24 cellular contexts compared by ENCODE assay signal in genomic region chr14:81245771-81246170, GRCh38. TPM values are rescaled to one million over a fixed set of nuclear protein-coding genes. Genes with fewer than 3 reads are reported as not detected.
A peak's percentile ranks its signal among the peaks of the same experiment; 100 is the strongest.
DNase-seq lines count a peak whose midpoint lies in the region; TF ChIP-seq lines count a peak whose summit lies in the region.
"Had no signal": no experiment of that assay in that cellular context is flagged by ENCODE, and none has a peak within 500 bp of the region (broad histone marks: within the 10 kb centered on the region; RNA-seq: fewer than 3 reads in every experiment).

No MANE protein-coding gene starts in this region.

- H3K4me3 Mint-ChIP-seq in endodermal cell (no peak overlapping the region), nephron progenitor cell (no peak overlapping the region)
- H3K4me3 Mint-ChIP-seq: CD8-positive, alpha-beta T cell had no signal

- H3K27ac ChIP-seq in endodermal cell (ENCODE audit: low read depth, low read length) = no peak overlapping the region
- H3K27ac ChIP-seq: Peyer's patch, SJCRH30 had no signal

- H3K4me3 ChIP-seq in AG10803 (ENCODE audit: low read length) (no peak overlapping the region), endodermal cell (ENCODE audit: low read length) (no peak overlapping the region)
- H3K4me3 ChIP-seq: GM12878, HAP-1, Peyer's patch, SJCRH30 had no signal

- H3K27me3 Mint-ChIP-seq in endodermal cell (ENCODE audit: insufficient read depth) (no peaks in the 10 kb centered on the region), nephron progenitor cell (ENCODE audit: low read depth, poor library complexity) (peaks cover 7% of the 10 kb centered on the region)

- H3K36me3 Mint-ChIP-seq in endodermal cell (ENCODE audit: low read depth) (peaks cover 6% of the 10 kb centered on the region), nephron progenitor cell (ENCODE audit: low read depth) (peaks cover 20% of the 10 kb centered on the region)
- H3K36me3 Mint-ChIP-seq: CD8-positive, alpha-beta T cell had no signal

- DNase-seq in AG10803 (ENCODE audit: low read depth) (peak; percentile 80), GM03348 (ENCODE audit: low spot score) (peak; percentile 22), RPMI7951 (ENCODE audit: low read depth) (peak; percentile 75), myocyte (ENCODE audit: low read depth) (peak; percentile 31), NCI-H1105 treated with DMSO at 0.1 percent for 48 hours (lab: John Stamatoyannopoulos, UW) (no peak), endodermal cell (no peak), nephron progenitor cell (no peak)
- DNase-seq in NK-92 treated with Interleukin-12 subunit alpha and Interleukin-12 subunit beta, amount 100 ng/mL, for 24 hours (lab: John Stamatoyannopoulos, UW) = no peak
- DNase-seq: C1 segment of cervical spinal cord; Calu3; CD8-positive, alpha-beta T cell; DMS153; GDM1; KG1; NCI-H1694; NCI-H2081; NCI-H2171; NCI-H345; NCI-H524 treated with DMSO at 0.1 percent for 48 hours; NCI-H82; Peyer's patch had no signal

- no peaks in the 10 kb centered on the region for H3K4me1 Mint-ChIP-seq in endodermal cell
- no peaks in the 10 kb centered on the region for H3K4me1 Mint-ChIP-seq in nephron progenitor cell

- H3K27me3 ChIP-seq in endodermal cell (ENCODE audit: control insufficient read depth, insufficient read depth, low read length, poor library complexity, severe bottlenecking) = no peaks in the 10 kb centered on the region
- H3K27me3 ChIP-seq: Peyer's patch, SJCRH30 had no signal

- H3K9ac ChIP-seq in endodermal cell (ENCODE audit: extremely low read depth, low read length, poor library complexity, severe bottlenecking) = no peak overlapping the region

- H3K9me3 Mint-ChIP-seq in endodermal cell = peaks cover 36% of the 10 kb centered on the region
- peaks cover 53% of the 10 kb centered on the region for H3K9me3 Mint-ChIP-seq in nephron progenitor cell

- H3K27ac Mint-ChIP-seq in endodermal cell (no peak overlapping the region), nephron progenitor cell (no peak overlapping the region)
- H3K27ac Mint-ChIP-seq: CD8-positive, alpha-beta T cell had no signal

- H3K9me3 ChIP-seq in endodermal cell (ENCODE audit: control insufficient read depth, low read length) = peaks cover 18% of the 10 kb centered on the region
- H3K9me3 ChIP-seq: HAP-1, Peyer's patch had no signal

- H3K36me3 ChIP-seq in endodermal cell (ENCODE audit: control insufficient read depth, insufficient read depth, low read length) = no peaks in the 10 kb centered on the region
- H3K36me3 ChIP-seq: HAP-1, Peyer's patch, SJCRH30 had no signal

- 67% methylated on average over 1 of the region's 1 CpG; no CpG with 5 or more reads in 1 of the 2 experiments for WGBS in endodermal cell (ENCODE audit: insufficient coverage in 1 of 2, insufficient read length in 1 of 2), 2 experiments

- TF ChIP-seq CTCF in AG10803 (conservative IDR thresholded peaks at IDR 0.05; ENCODE audit: low read length) (no peak), endodermal cell (conservative IDR thresholded peaks at IDR 0.05) (no peak), nephron progenitor cell (IDR thresholded peaks at IDR 0.05) (no peak)

- H3K4me1 ChIP-seq in endodermal cell (ENCODE audit: control insufficient read depth, insufficient read depth, low read length) = no peaks in the 10 kb centered on the region
- H3K4me1 ChIP-seq: HAP-1, Peyer's patch had no signal

RNA-seq across cellular contexts. Expression of gene GTF2A1, which starts 25.0 kb away (rescaled TPM):
- total RNA-seq in RPMI7951 (2014; rRNA removed; shearing (Covaris generic)) = 19.7 and 22.3 TPM in 2 replicates
- total RNA-seq in myocyte (20.1 and 28.6 TPM in 2 replicates), endodermal cell (10 to 100 TPM; 34.3 to 34.4 TPM)
- 15.7 TPM for polyA plus RNA-seq in myocyte (2012)
- polyA plus RNA-seq in endodermal cell (2013, experiment 1 of 2) = 31.2 TPM
- polyA plus RNA-seq in endodermal cell (2013, experiment 2 of 2) = 38.5 TPM

Comparison
In these comparisons a context has a peak if more than half of its experiments do, and no peak if none do; other contexts are left out.
1. DNase-seq: peak in AG10803 (single experiment), GM03348 (single experiment), RPMI7951 (single experiment) and myocyte (single experiment); none in NCI-H1105 treated with DMSO at 0.1 percent for 48 hours (single experiment), endodermal cell (single experiment), nephron progenitor cell (single experiment) and NK-92 treated with Interleukin-12 subunit alpha and Interleukin-12 subunit beta, amount 100 ng/mL, for 24 hours (single experiment).